Comparison of ENCODE assay signal across 24 cellular contexts in the genomic region with DNA sequence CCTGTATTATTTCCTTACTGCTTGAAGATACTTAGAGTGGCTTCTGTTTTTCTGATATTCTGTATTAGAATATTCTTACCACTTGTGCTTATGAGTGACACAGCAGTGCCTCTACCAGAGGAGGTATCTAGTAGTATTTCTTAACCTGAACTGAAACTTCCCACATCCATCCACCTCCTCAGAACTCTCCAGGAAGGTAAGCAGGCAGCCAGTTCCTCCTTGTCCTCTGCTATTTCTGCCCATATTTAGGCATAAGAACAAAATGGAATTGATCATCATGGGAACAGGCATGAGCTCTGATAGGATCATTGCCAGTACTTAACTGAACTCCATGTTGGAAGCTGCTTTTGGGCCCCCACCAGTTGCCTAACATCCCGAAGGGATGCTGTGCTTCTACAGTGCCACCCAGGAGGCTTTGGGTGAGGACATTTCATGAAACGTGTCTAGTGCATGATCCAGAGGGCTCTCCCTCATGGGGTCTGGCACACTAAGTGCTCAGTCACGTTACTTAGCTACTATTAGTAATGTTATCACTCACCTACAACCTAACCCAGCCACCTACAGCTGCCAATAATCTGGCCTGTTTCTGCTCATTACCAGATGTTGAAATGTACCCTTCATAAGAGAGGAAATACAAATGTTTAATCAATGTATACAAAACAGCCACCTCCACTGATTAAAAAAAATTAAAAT.
"Had no signal": no experiment of that assay in that cellular context is flagged by ENCODE, and none has a peak within 500 bp of the region (broad histone marks: within the 10 kb centered on the region; RNA-seq: fewer than 3 reads in every experiment).

No MANE protein-coding gene starts in this region.

- H3K4me3 ChIP-seq: pancreas, psoas muscle, right lobe of liver, sigmoid colon, stomach, thoracic aorta, thyroid gland, tibial nerve, upper lobe of left lung, vagina had no signal

- H3K9me3 ChIP-seq: neutrophil, pancreas, psoas muscle, right lobe of liver, sigmoid colon, stomach, thoracic aorta, thyroid gland, tibial nerve, upper lobe of left lung, vagina had no signal

- H3K27me3 ChIP-seq: neutrophil, pancreas, right lobe of liver, sigmoid colon, stomach, thyroid gland, tibial nerve, upper lobe of left lung, vagina had no signal

- H3K4me1 ChIP-seq: pancreas, psoas muscle, right lobe of liver, sigmoid colon, stomach, thyroid gland, tibial nerve, upper lobe of left lung, vagina had no signal

- ATAC-seq: naive thymus-derived CD8-positive, alpha-beta T cell; natural killer cell treated with Interleukin-12 subunit alpha and Interleukin-12 subunit beta and Interleukin-15 and Interleukin-18, amount 100 ng/mL, for 72 hours; psoas muscle; right lobe of liver; stimulated activated effector memory CD8-positive, alpha-beta T cell treated with anti-CD3 and anti-CD28 coated beads, Interleukin-12 subunit alpha, Interleukin-12 subunit beta, amount 100 ng/mL, for 72 hours; stimulated activated naive B cell treated with anti-CD40 and anti-IgM and Interleukin-4, amounts not matched to agents 10 μg/mL and 1 μg/mL and 100 μg/mL, for 72 hours had no signal

- H3K27ac ChIP-seq: neutrophil, pancreas, psoas muscle, right lobe of liver, sigmoid colon, stomach, thoracic aorta, thyroid gland, tibial nerve, upper lobe of left lung, vagina had no signal

- H3K36me3 ChIP-seq: neutrophil, pancreas, right lobe of liver, sigmoid colon, stomach, thoracic aorta, thyroid gland, tibial nerve, upper lobe of left lung, vagina had no signal

- DNase-seq: naive thymus-derived CD8-positive, alpha-beta T cell; nephron progenitor cell; pancreas; psoas muscle; retina; right lobe of liver; small intestine; stimulated activated CD4-positive, alpha-beta T cell treated with anti-CD3 and anti-CD28 coated beads, Interleukin-15, amount 100 ng/mL, for 24 hours; stimulated activated CD4-positive, alpha-beta T cell treated with anti-CD3 and anti-CD28 coated beads, Interleukin-2, amount 100 ng/mL, for 24 hours; stimulated activated CD4-positive, alpha-beta T cell treated with anti-CD3 and anti-CD28 coated beads, Interleukin-2, amount 100 ng/mL, for 48 hours; stimulated activated CD4-positive, alpha-beta T cell treated with anti-CD3 and anti-CD28 coated beads, Interleukin-4, amount 100 ng/mL, for 24 hours; stimulated activated naive B cell treated with anti-CD40 and anti-IgM and Interleukin-4, amounts not matched to agents 10 μg/mL and 1 μg/mL and 100 μg/mL, for 72 hours; stimulated activated naive CD4-positive, alpha-beta T cell treated with Interleukin-2 at 50 U/mL for 16 hours; stomach; thyroid gland; trophoblast cell; upper lobe of left lung had no signal
